21 cellular contexts compared by ENCODE assay signal in the genomic region with DNA sequence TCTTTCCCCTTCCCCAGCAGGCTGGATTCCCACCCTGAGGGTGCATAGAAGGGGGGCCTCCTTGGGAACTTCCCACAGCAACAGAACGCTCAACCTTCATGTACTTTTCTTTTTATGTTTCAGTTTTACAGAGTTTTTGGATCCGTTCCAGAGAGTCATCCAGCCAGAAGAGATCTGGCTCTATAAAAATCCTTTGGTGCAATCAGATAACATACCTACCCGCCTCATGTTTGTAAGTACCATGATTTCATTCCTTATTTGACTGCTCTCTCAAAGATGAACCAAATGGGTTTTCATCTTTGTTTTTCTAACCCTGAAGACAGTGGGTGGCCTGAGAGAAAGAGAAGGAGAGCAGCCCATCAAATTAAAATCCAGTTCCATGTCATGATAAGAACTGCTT. TPM values are rescaled to one million over a fixed set of nuclear protein-coding genes. Genes with fewer than 3 reads are reported as not detected.
DNase-seq lines count a peak whose midpoint lies in the region; ATAC-seq, FAIRE-seq and TF ChIP-seq lines count a peak whose summit lies in the region.
"Had no signal": no experiment of that assay in that cellular context is flagged by ENCODE, and none has a peak within 500 bp of the region (broad histone marks: within the 10 kb centered on the region; RNA-seq: fewer than 3 reads in every experiment).

No MANE protein-coding gene starts in this region.

- in situ Hi-C loops in Caki2 (cut with HindIII; ENCODE audit: low pct_unique_long_range_greater_than_20kb, low sequenced_read_pairs) = no loop called here

- H3K4me1 Mint-ChIP-seq in stimulated activated naive CD8-positive, alpha-beta T cell treated with anti-CD3 and anti-CD28 coated beads, Interleukin-15, amount 100 ng/mL, for 72 hours = no peaks in the 10 kb centered on the region
- H3K4me1 Mint-ChIP-seq in activated CD4-positive, alpha-beta T cell treated with anti-CD3 and anti-CD28 coated beads, Interleukin-2, amount 10 ng/mL, durations not matched to agents 7 days and 5 days = peaks cover 7% of the 10 kb centered on the region
- H3K4me1 Mint-ChIP-seq: stimulated activated effector memory CD8-positive, alpha-beta T cell treated with anti-CD3 and anti-CD28 coated beads, Interleukin-12 subunit alpha, Interleukin-12 subunit beta, amount 100 ng/mL, for 72 hours had no signal

- H3K27ac ChIP-seq in HEK293 (ENCODE audit: extremely low read depth, low read depth, low read length) (peak overlapping the region; percentile 46; the same call in 1 of the 2 replicates), WERI-Rb-1 (peak overlapping the region; percentile 79), foreskin keratinocyte (peak overlapping the region; percentile 19)
- H3K27ac ChIP-seq: brain microvascular endothelial cell, gastroesophageal sphincter, right lobe of liver, thoracic aorta had no signal

- H3K27ac Mint-ChIP-seq in stimulated activated naive CD8-positive, alpha-beta T cell treated with anti-CD3 and anti-CD28 coated beads, Interleukin-15, amount 100 ng/mL, for 72 hours = no peak overlapping the region
- no peak overlapping the region for H3K27ac Mint-ChIP-seq in activated CD4-positive, alpha-beta T cell treated with anti-CD3 and anti-CD28 coated beads, Interleukin-2, amount 10 ng/mL, durations not matched to agents 7 days and 5 days
- H3K27ac Mint-ChIP-seq: dendritic cell treated with granulocyte-macrophage colony-stimulating factor and Interleukin-4, amounts not matched to agents 40 ng/mL and 50 ng/mL, for 4 days; stimulated activated effector memory CD8-positive, alpha-beta T cell treated with anti-CD3 and anti-CD28 coated beads, Interleukin-12 subunit alpha, Interleukin-12 subunit beta, amount 100 ng/mL, for 72 hours had no signal

- no peak overlapping the region for H3K4me3 Mint-ChIP-seq in stimulated activated naive CD8-positive, alpha-beta T cell treated with anti-CD3 and anti-CD28 coated beads, Interleukin-15, amount 100 ng/mL, for 72 hours
- no peak overlapping the region for H3K4me3 Mint-ChIP-seq in activated CD4-positive, alpha-beta T cell treated with anti-CD3 and anti-CD28 coated beads, Interleukin-2, amount 10 ng/mL, durations not matched to agents 7 days and 5 days
- H3K4me3 Mint-ChIP-seq: dendritic cell treated with granulocyte-macrophage colony-stimulating factor and Interleukin-4, amounts not matched to agents 40 ng/mL and 50 ng/mL, for 4 days; stimulated activated effector memory CD8-positive, alpha-beta T cell treated with anti-CD3 and anti-CD28 coated beads, Interleukin-12 subunit alpha, Interleukin-12 subunit beta, amount 100 ng/mL, for 72 hours had no signal

- peaks cover 16% of the 10 kb centered on the region for H3K27me3 Mint-ChIP-seq in stimulated activated naive CD8-positive, alpha-beta T cell treated with anti-CD3 and anti-CD28 coated beads, Interleukin-15, amount 100 ng/mL, for 72 hours
- no peaks in the 10 kb centered on the region for H3K27me3 Mint-ChIP-seq in activated CD4-positive, alpha-beta T cell treated with anti-CD3 and anti-CD28 coated beads, Interleukin-2, amount 10 ng/mL, durations not matched to agents 7 days and 5 days

- peaks cover 0 to 15% of the 10 kb centered on the region in 2 donors for H3K9me3 Mint-ChIP-seq in stimulated activated naive CD8-positive, alpha-beta T cell treated with anti-CD3 and anti-CD28 coated beads, Interleukin-15, amount 100 ng/mL, for 72 hours
- H3K9me3 Mint-ChIP-seq in activated CD4-positive, alpha-beta T cell treated with anti-CD3 and anti-CD28 coated beads, Interleukin-2, amount 10 ng/mL, durations not matched to agents 7 days and 5 days = no peaks in the 10 kb centered on the region
- H3K9me3 Mint-ChIP-seq: stimulated activated effector memory CD8-positive, alpha-beta T cell treated with anti-CD3 and anti-CD28 coated beads, Interleukin-12 subunit alpha, Interleukin-12 subunit beta, amount 100 ng/mL, for 72 hours had no signal

- H3K36me3 ChIP-seq in HEK293 (ENCODE audit: control insufficient read depth in 2 of 2, insufficient read depth in 1 of 2, low read length in 2 of 2) (no peaks in the 10 kb centered on the region), WERI-Rb-1 (peaks cover 15% of the 10 kb centered on the region)
- H3K36me3 ChIP-seq: brain microvascular endothelial cell, gastroesophageal sphincter, right lobe of liver, thoracic aorta had no signal

- H3K4me1 ChIP-seq in HEK293 (ENCODE audit: control insufficient read depth, insufficient read depth, low read length) (peaks cover 5% of the 10 kb centered on the region; the same call in 1 of the 2 replicates), foreskin keratinocyte (peaks cover 34% of the 10 kb centered on the region)
- H3K4me1 ChIP-seq: gastroesophageal sphincter, right lobe of liver had no signal

- H3K36me3 Mint-ChIP-seq in activated CD4-positive, alpha-beta T cell treated with anti-CD3 and anti-CD28 coated beads, Interleukin-2, amount 10 ng/mL, durations not matched to agents 7 days and 5 days (ENCODE audit: low read depth) = no peaks in the 10 kb centered on the region
- H3K36me3 Mint-ChIP-seq: stimulated activated effector memory CD8-positive, alpha-beta T cell treated with anti-CD3 and anti-CD28 coated beads, Interleukin-12 subunit alpha, Interleukin-12 subunit beta, amount 100 ng/mL, for 72 hours had no signal

- CTCF ChIA-PET in HEK293 (lab: Yijun Ruan, JAX) = interaction anchor here (0.7 to 1.9 kb wide), 2 partner anchors 80 to 97 kb away, joined by 4 to 6 read pairs; no protein-coding TSS in a partner anchor
- CTCF ChIA-PET in activated CD4-positive, alpha-beta T cell treated with anti-CD3 and anti-CD28 coated beads, Interleukin-2, amount 10 ng/mL, durations not matched to agents 7 days and 5 days (lab: Charles Lee) = no interaction called here

- FAIRE-seq in HTR-8/SVneo (lab: Jason Lieb, UNC) = no peak

- ATAC-seq in foreskin keratinocyte = no peak
- ATAC-seq in stimulated activated naive CD8-positive, alpha-beta T cell treated with anti-CD3 and anti-CD28 coated beads, Interleukin-15, amount 100 ng/mL, for 72 hours = no peak
- ATAC-seq: activated CD4-positive, CD25-positive, alpha-beta regulatory T cell treated with anti-CD3 and anti-CD28 coated beads, Interleukin-2, amount 50 U/mL, for 24 hours; gastroesophageal sphincter; right lobe of liver; stimulated activated effector memory CD8-positive, alpha-beta T cell treated with anti-CD3 and anti-CD28 coated beads, Interleukin-12 subunit alpha, Interleukin-12 subunit beta, amount 100 ng/mL, for 72 hours had no signal

- peak; percentile 27 for DNase-seq in Caki2 (ENCODE audit: low read depth)
- DNase-seq in WERI-Rb-1 = no peak
- DNase-seq in foreskin keratinocyte = no peak
- DNase-seq in HTR-8/SVneo (ENCODE audit: insufficient read length, low spot score) = no peak
- DNase-seq in stimulated activated naive CD8-positive, alpha-beta T cell treated with anti-CD3 and anti-CD28 coated beads, Interleukin-15, amount 100 ng/mL, for 72 hours = no peak
- no peak for DNase-seq in activated CD4-positive, alpha-beta T cell treated with anti-CD3 and anti-CD28 coated beads, Interleukin-2, amount 10 ng/mL, durations not matched to agents 7 days and 5 days
- no peak for DNase-seq in iPS-NIHi11 (ENCODE audit: low spot score)
- DNase-seq: ACHN; activated naive CD4-positive, alpha-beta T cell treated with anti-CD3 and anti-CD28 coated beads, Interleukin-2, amount 50 U/mL, for 16 hours; activated T-cell treated with anti-CD3 and anti-CD28 coated beads, Interleukin-2, amount 50 U/mL, for 48 hours; DMS53; GM23248; NCI-H1436; right lobe of liver had no signal

- H3K9me3 ChIP-seq in HEK293 (ENCODE audit: control insufficient read depth, insufficient read depth, low read depth, low read length) = no peaks in the 10 kb centered on the region
- H3K9me3 ChIP-seq in WERI-Rb-1 (ENCODE audit: severe bottlenecking) = peaks cover 5% of the 10 kb centered on the region
- H3K9me3 ChIP-seq: gastroesophageal sphincter, right lobe of liver, thoracic aorta had no signal

- TF ChIP-seq CTCF in HEK293 (tag by site-specific recombination; IDR thresholded peaks at IDR 0.05) (no peak), WERI-Rb-1 (IDR thresholded peaks at IDR 0.05; ENCODE audit: low read depth, low read length) (no peak), foreskin keratinocyte (conservative IDR thresholded peaks at IDR 0.05) (no peak)

- H3K27me3 ChIP-seq in WERI-Rb-1 (ENCODE audit: insufficient read depth, low read depth, severe bottlenecking) = no peaks in the 10 kb centered on the region
- no peaks in the 10 kb centered on the region for H3K27me3 ChIP-seq in foreskin keratinocyte
- H3K27me3 ChIP-seq: brain microvascular endothelial cell, right lobe of liver had no signal

- POLR2A ChIA-PET in HEK293 (lab: Yijun Ruan, JAX) = no interaction called here
- POLR2A ChIA-PET in activated CD4-positive, alpha-beta T cell treated with anti-CD3 and anti-CD28 coated beads, Interleukin-2, amount 10 ng/mL, durations not matched to agents 7 days and 5 days (lab: Charles Lee) = no interaction called here

- H3K4me3 ChIP-seq in HEK293 (ENCODE audit: low read depth, low read length) (no peak overlapping the region), WERI-Rb-1 (ENCODE audit: low read depth, low read length) (no peak overlapping the region)
- H3K4me3 ChIP-seq: gastroesophageal sphincter, GM23248, right lobe of liver, thoracic aorta had no signal

TF ChIP-seq in HEK293, 187 proteins besides CTCF, POLR2A, EP300 and RAD21 (continues in another document):
- peak; percentile 42; the same call in 1 of the 2 replicates for TF ChIP-seq GLIS2 (tag by site-specific recombination; IDR thresholded peaks at IDR 0.05)
- 0 out of 2 replicates have a peak, but pooled peaks have one; percentile 4 for TF ChIP-seq ZNF341 (tag by site-specific recombination; IDR thresholded peaks at IDR 0.05; ENCODE audit: low read depth)
- TF ChIP-seq, protein P1, sequence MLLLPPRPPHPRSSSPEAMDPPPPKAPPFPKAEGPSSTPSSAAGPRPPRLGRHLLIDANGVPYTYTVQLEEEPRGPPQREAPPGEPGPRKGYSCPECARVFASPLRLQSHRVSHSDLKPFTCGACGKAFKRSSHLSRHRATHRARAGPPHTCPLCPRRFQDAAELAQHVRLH (tag by site-specific recombination; IDR thresholded peaks at IDR 0.05) = peak; percentile 67; the same call in 1 of the 2 replicates

RNA-seq across cellular contexts. Expression of gene PLPP4, which starts 46.7 kb away (rescaled TPM):
- total RNA-seq in Caki2 (2014; rRNA removed; shearing (Covaris generic); ENCODE audit: low replicate concordance) = 6.8 and 6.9 TPM in 2 replicates
- 0.31 and 0.35 TPM in 2 replicates for total RNA-seq in foreskin keratinocyte
- polyA plus RNA-seq in foreskin keratinocyte = 0.18 and 0.34 TPM in 2 replicates
- total RNA-seq in activated CD4-positive, alpha-beta T cell treated with anti-CD3 and anti-CD28 coated beads, Interleukin-2, amount 10 ng/mL, durations not matched to agents 7 days and 5 days = not detected
- total RNA-seq: thoracic aorta had no signal

Comparison
In these comparisons a context has a peak if more than half of its experiments do, and no peak if none do; other contexts are left out.
1. H3K27ac ChIP-seq: peak in every context shown above with its lines; median percentile 79 in WERI-Rb-1; 46 in HEK293; 19 in foreskin keratinocyte.